9 cellular contexts compared by ENCODE assay signal in the genomic region with DNA sequence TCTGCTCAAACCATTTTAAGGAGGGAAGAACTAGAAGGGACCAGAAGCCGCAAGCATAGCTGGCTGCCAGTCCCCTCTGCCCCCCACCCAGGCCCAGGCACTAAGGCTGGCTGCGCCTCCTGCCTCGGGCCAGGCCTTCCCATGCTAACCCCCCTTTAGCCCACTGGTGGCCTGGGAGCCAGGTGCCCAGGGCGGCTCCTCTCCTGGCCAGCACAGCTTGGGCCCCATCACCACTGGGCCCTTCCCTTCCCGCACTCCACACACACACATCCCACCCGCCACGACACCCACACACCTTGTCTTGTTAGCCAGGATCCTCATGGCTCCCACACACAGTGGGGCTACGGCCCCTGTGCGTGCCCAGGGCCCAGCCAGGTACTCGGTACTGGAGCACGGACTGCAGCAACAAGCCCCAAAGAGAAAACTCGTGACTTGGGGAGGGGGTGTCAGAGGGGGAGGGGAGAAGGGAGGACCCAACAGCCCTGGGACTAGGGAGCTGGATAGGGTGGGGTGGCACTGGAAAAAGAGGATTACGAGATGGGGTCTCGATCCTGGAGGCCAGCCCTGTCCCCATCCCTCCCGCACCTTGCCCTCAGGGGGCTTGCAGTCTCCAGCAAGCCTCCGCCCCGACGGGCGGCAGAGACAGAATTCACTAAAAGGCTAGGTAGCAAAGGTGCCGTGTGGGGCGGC. TPM values are rescaled to one million over a fixed set of nuclear protein-coding genes. Genes with fewer than 3 reads are reported as not detected.
DNase-seq lines count a peak whose midpoint lies in the region; ATAC-seq, FAIRE-seq and TF ChIP-seq lines count a peak whose summit lies in the region.
"Had no signal": no experiment of that assay in that cellular context is flagged by ENCODE, and none has a peak within 500 bp of the region (broad histone marks: within the 10 kb centered on the region; RNA-seq: fewer than 3 reads in every experiment).

No MANE protein-coding gene starts in this region.

- no peak for ATAC-seq in T-helper 17 cell
- ATAC-seq in pancreas = no peak
- ATAC-seq in GM21786 (IDR thresholded peaks at IDR 0.05; ENCODE audit: unreplicated experiment) = no peak
- ATAC-seq in GM19351 (IDR thresholded peaks at IDR 0.05; ENCODE audit: unreplicated experiment) = no peak

- peaks cover 38 to 62% (median 46%) of the 10 kb centered on the region in 3 donors for H3K4me1 ChIP-seq in pancreas

- H3K27ac ChIP-seq in C4-2B = 0 out of 2 replicates have a peak overlapping the region, but pooled peaks have one; percentile 2
- peak overlapping the region; percentile 75 to 89 (median 82) for H3K27ac ChIP-seq in pancreas
- H3K27ac ChIP-seq: neutrophil had no signal

- H3K36me3 ChIP-seq in pancreas = peaks cover 0 to 10% (median 0%) of the 10 kb centered on the region in 3 donors
- H3K36me3 ChIP-seq: neutrophil had no signal

- H3K4me1 Mint-ChIP-seq in T-helper 17 cell = peaks cover 53% of the 10 kb centered on the region

- H3K36me3 Mint-ChIP-seq in T-helper 17 cell (ENCODE audit: low read depth) = peaks cover 3% of the 10 kb centered on the region

- H3K9me3 ChIP-seq in T-helper 17 cell (ENCODE audit: control insufficient read depth, low read length, poor library complexity, severe bottlenecking) = no peaks in the 10 kb centered on the region
- no peaks in the 10 kb centered on the region for H3K9me3 ChIP-seq in pancreas
- H3K9me3 ChIP-seq: neutrophil had no signal

- WGBS in pancreas, 2 donors = 44 to 57% methylated on average over 21 of the region's 21 CpGs

- no peak for DNase-seq in T-helper 17 cell
- DNase-seq in fibroblast of the aortic adventitia (ENCODE audit: low read depth) = no peak
- peak in 3 of 6 donors; percentile 35 to 79 (median 46) for DNase-seq in pancreas
- no peak for DNase-seq in Kasumi-1 (lab: John Stamatoyannopoulos, UW)
- no peak for DNase-seq in DMS153 (lab: John Stamatoyannopoulos, UW)

- no peak for TF ChIP-seq CTCF in C4-2B (conservative IDR thresholded peaks at IDR 0.05)
- no peak for TF ChIP-seq CTCF in fibroblast of the aortic adventitia (IDR thresholded peaks at IDR 0.05; ENCODE audit: insufficient read depth, low read length)
- TF ChIP-seq CTCF in pancreas (IDR thresholded peaks at IDR 0.05) = no peak

- intact Hi-C loops in pancreas (cut with DNase I) = loop anchor here in 1 of 3 donors (2.0 to 5.0 kb wide), 2 partner anchors 15 to 48 kb away; a partner anchor contains a TSS

- no peaks in the 10 kb centered on the region for H3K27me3 Mint-ChIP-seq in T-helper 17 cell

- peak overlapping the region; percentile 63 for H3K4me3 ChIP-seq in fibroblast of the aortic adventitia (ENCODE audit: low read depth, low read length)
- H3K4me3 ChIP-seq in pancreas = peak overlapping the region in 2 of 4 donors; percentile 31 to 34

- peak overlapping the region; percentile 67 for H3K27ac Mint-ChIP-seq in T-helper 17 cell

- no peak for FAIRE-seq in pancreas (lab: Jason Lieb, UNC)

- peak overlapping the region; percentile 71 for H3K4me3 Mint-ChIP-seq in T-helper 17 cell

- H3K27me3 ChIP-seq in pancreas = no peaks in the 10 kb centered on the region

RNA-seq across cellular contexts. Expression of a gene that starts 16.0 kb away (rescaled TPM):
- total RNA-seq in T-helper 17 cell = 100 to 1,000 TPM; 186 to 204 TPM
- total RNA-seq in fibroblast of the aortic adventitia (ENCODE audit: low replicate concordance) = 17.7 and 19.5 TPM in 2 replicates
- total RNA-seq in pancreas = 10 to 100 TPM; 15.2 to 40.8 (median 23.3) TPM
- 10 to 100 TPM in 1 of 2 donors, 1 to 10 TPM in 1; 6.5 to 31.4 TPM for polyA plus RNA-seq in pancreas

RNA-seq across cellular contexts. Expression of a gene that starts 26.1 kb away (rescaled TPM):
- total RNA-seq in T-helper 17 cell (10 to 100 TPM; 11.1 to 15.0 TPM), fibroblast of the aortic adventitia (ENCODE audit: low replicate concordance) (not detected in 2 replicates), pancreas (under 1 TPM; 0.06 to 0.20 (median 0.12) TPM)
- polyA plus RNA-seq in pancreas = under 1 TPM; 0.11 to 0.19 TPM

RNA-seq across cellular contexts. Expression of a gene that starts 46.3 kb away (rescaled TPM):
- not detected for total RNA-seq in T-helper 17 cell
- not detected in 2 replicates for total RNA-seq in fibroblast of the aortic adventitia (ENCODE audit: low replicate concordance)
- under 1 TPM in 1 of 6 donors, not detected in 5; 0.16 TPM for total RNA-seq in pancreas
- polyA plus RNA-seq in pancreas = under 1 TPM; 0.09 to 0.19 TPM

Comparison
In these comparisons a context has a peak if more than half of its experiments do, and no peak if none do; other contexts are left out.
1. RNA of a gene that starts 26.1 kb away (total RNA-seq): 11.1 to 15.0 TPM in T-helper 17 cell; 0.06 to 0.20 TPM in pancreas and not detected in fibroblast of the aortic adventitia; every median in the first group is over 10 times any median in the second.